ENCODE assay signal across 10 cellular contexts in genomic region chr22:19806213-19807160, GRCh38. TPM values are rescaled to one million over a fixed set of nuclear protein-coding genes. Genes with fewer than 3 reads are reported as not detected.
A peak's percentile ranks its signal among the peaks of the same experiment; 100 is the strongest.
DNase-seq lines count a peak whose midpoint lies in the region; ATAC-seq and TF ChIP-seq lines count a peak whose summit lies in the region.
"Had no signal": no experiment of that assay in that cellular context is flagged by ENCODE, and none has a peak within 500 bp of the region (broad histone marks: within the 10 kb centered on the region; RNA-seq: fewer than 3 reads in every experiment).

No MANE protein-coding gene starts in this region.

- H3K4me1 ChIP-seq in osteoblast (ENCODE audit: insufficient read depth, low read length) = peaks cover 8% of the 10 kb centered on the region

- H4K20me1 ChIP-seq in osteoblast (ENCODE audit: insufficient read depth, low read length) = peaks cover 12% of the 10 kb centered on the region

- H3K4me2 ChIP-seq in osteoblast (ENCODE audit: insufficient read depth, low read length) = no peak overlapping the region

- DNase-seq in DMS153 (lab: John Stamatoyannopoulos, UW) = peak; percentile 31
- peak; percentile 21 for DNase-seq in M059J (ENCODE audit: low read depth)
- peak; percentile 69 to 72 for DNase-seq in T47D (ENCODE audit: low read depth in 1 of 2, low spot score in 1 of 2)
- peak; percentile 80 for DNase-seq in osteoblast (ENCODE audit: insufficient read length, low spot score, missing footprints)
- no peak for DNase-seq in effector CD4-positive, alpha-beta T cell
- no peak for DNase-seq in stimulated activated CD4-positive, alpha-beta T cell treated with anti-CD3 and anti-CD28 coated beads, Interleukin-4, amount 100 ng/mL, for 4 hours
- DNase-seq: nephron progenitor cell had no signal

- in situ Hi-C loops in T47D (cut with HindIII; ENCODE audit: low pct_unique_long_range_greater_than_20kb, low sequenced_read_pairs) = no loop called here

- no peaks in the 10 kb centered on the region for H3K27me3 ChIP-seq in osteoblast (ENCODE audit: insufficient read depth, low read length)
- H3K27me3 ChIP-seq: gastrocnemius medialis had no signal

- no peaks in the 10 kb centered on the region for H3K36me3 ChIP-seq in osteoblast (ENCODE audit: insufficient read depth, low read length)
- H3K36me3 ChIP-seq: gastrocnemius medialis had no signal

- ATAC-seq in HG02610 (IDR thresholded peaks at IDR 0.05; ENCODE audit: unreplicated experiment) = no peak
- ATAC-seq: gastrocnemius medialis had no signal

- no peak overlapping the region for H2AFZ ChIP-seq in osteoblast (ENCODE audit: low read length)

- no peaks in the 10 kb centered on the region for H3K79me2 ChIP-seq in osteoblast (ENCODE audit: insufficient read depth, low read length)

- TF ChIP-seq CTCF in osteoblast (IDR thresholded peaks at IDR 0.05; ENCODE audit: extremely low read depth, low read depth, low read length) = no peak

- no peak overlapping the region for H3K27ac ChIP-seq in osteoblast (ENCODE audit: low read depth, low read length)
- H3K27ac ChIP-seq: gastrocnemius medialis had no signal

- H3K4me3 ChIP-seq in osteoblast (ENCODE audit: insufficient read depth, low read length) = no peak overlapping the region
- H3K4me3 ChIP-seq: gastrocnemius medialis had no signal

- H3K9me3 ChIP-seq in osteoblast (ENCODE audit: low read depth, low read length) = no peaks in the 10 kb centered on the region
- H3K9me3 ChIP-seq: gastrocnemius medialis had no signal

RNA-seq across cellular contexts. Expression of gene TBX1, which starts 45.9 kb away (rescaled TPM):
- 0.10 TPM in 1 of 2 replicates, not detected in the other for total RNA-seq in M059J (2014; rRNA removed; shearing (Covaris generic))
- under 0.01 TPM in 1 of 2 replicates, not detected in the other for total RNA-seq in osteoblast
- total RNA-seq: T-helper 1 cell treated with Interleukin-12 subunit alpha and Interleukin-12 subunit beta and Interleukin-4 antibody, amounts not matched to agents 30 ng/mL and 1 ng/mL, for 36 hours had no signal

RNA-seq across cellular contexts. Expression of gene GNB1L, which starts 48.2 kb away (rescaled TPM):
- 4.0 and 7.6 TPM in 2 replicates for total RNA-seq in M059J (2014; rRNA removed; shearing (Covaris generic))
- total RNA-seq in osteoblast = 4.0 and 5.6 TPM in 2 replicates

RNA-seq across cellular contexts. Expression of gene RTL10, which starts 48.2 kb away (rescaled TPM):
- 3.5 and 7.6 TPM in 2 replicates for total RNA-seq in M059J (2014; rRNA removed; shearing (Covaris generic))
- total RNA-seq in osteoblast = 10.3 and 11.9 TPM in 2 replicates

Comparison
In these comparisons a context has a peak if more than half of its experiments do, and no peak if none do; other contexts are left out.
1. DNase-seq: peak in DMS153 (single experiment), M059J (single experiment), T47D (2 of 2) and osteoblast (single experiment); none in effector CD4-positive, alpha-beta T cell (single experiment) and stimulated activated CD4-positive, alpha-beta T cell treated with anti-CD3 and anti-CD28 coated beads, Interleukin-4, amount 100 ng/mL, for 4 hours (0 of 2).